ENCODE assay signal across 12 cellular contexts in genomic region chr9:123686131-123686848, GRCh38.
DNase-seq lines count a peak whose midpoint lies in the region; ATAC-seq, FAIRE-seq and TF ChIP-seq lines count a peak whose summit lies in the region.
"Had no signal": no experiment of that assay in that cellular context is flagged by ENCODE, and none has a peak within 500 bp of the region (broad histone marks: within the 10 kb centered on the region; RNA-seq: fewer than 3 reads in every experiment).

No MANE protein-coding gene starts in this region.

- TF ChIP-seq POLR2A in transverse colon (IDR thresholded peaks at IDR 0.05) = no peak

- TF ChIP-seq CTCF in astrocyte (IDR thresholded peaks at IDR 0.05; ENCODE audit: insufficient read depth, low read depth, low read length) = no peak
- TF ChIP-seq CTCF in transverse colon (IDR thresholded peaks at IDR 0.05) = no peak

- H3K79me2 ChIP-seq in astrocyte (ENCODE audit: insufficient read depth, low read length) = no peaks in the 10 kb centered on the region

- no peak for DNase-seq in stimulated activated naive CD8-positive, alpha-beta T cell treated with anti-CD3 and anti-CD28 coated beads, Interleukin-15, amount 100 ng/mL, for 72 hours
- DNase-seq in astrocyte (ENCODE audit: low read depth) (peak; percentile 48), left ventricle myocardium superior (no peak), transverse colon (peak; percentile 71), T-helper 17 cell (no peak), HAP-1 (ENCODE audit: low spot score in 2 of 2) (no peak)
- DNase-seq: activated naive CD4-positive, alpha-beta T cell treated with anti-CD3 and anti-CD28 coated beads for 36 hours; islet precursor cell; NCI-H345; posterior cingulate gyrus had no signal

- no peak overlapping the region for H3K4me3 Mint-ChIP-seq in stimulated activated naive CD8-positive, alpha-beta T cell treated with anti-CD3 and anti-CD28 coated beads, Interleukin-15, Interleukin-2, amounts not matched to agents 100 ng/mL and 50 ng/mL, for 24 hours
- no peak overlapping the region for H3K4me3 Mint-ChIP-seq in stimulated activated naive CD8-positive, alpha-beta T cell treated with anti-CD3 and anti-CD28 coated beads, Interleukin-15, amount 100 ng/mL, for 72 hours
- H3K4me3 Mint-ChIP-seq in astrocyte (ENCODE audit: unreplicated experiment) (no peak overlapping the region), T-helper 17 cell (no peak overlapping the region)
- H3K4me3 Mint-ChIP-seq: activated naive CD4-positive, alpha-beta T cell treated with anti-CD3 and anti-CD28 coated beads for 36 hours had no signal

- no peak overlapping the region for H3K27ac ChIP-seq in astrocyte (ENCODE audit: low read depth, low read length)
- H3K27ac ChIP-seq in transverse colon = peak overlapping the region; percentile 19 to 59 (median 55)

- 48 to 59% methylated on average over 5 of the region's 5 CpGs for WGBS in transverse colon (ENCODE audit: low coverage in 1 of 2), 2 donors

- H3K9me3 Mint-ChIP-seq in stimulated activated naive CD8-positive, alpha-beta T cell treated with anti-CD3 and anti-CD28 coated beads, Interleukin-15, Interleukin-2, amounts not matched to agents 100 ng/mL and 50 ng/mL, for 24 hours = no peaks in the 10 kb centered on the region
- no peaks in the 10 kb centered on the region for H3K9me3 Mint-ChIP-seq in stimulated activated naive CD8-positive, alpha-beta T cell treated with anti-CD3 and anti-CD28 coated beads, Interleukin-15, amount 100 ng/mL, for 72 hours
- peaks cover 8% of the 10 kb centered on the region for H3K9me3 Mint-ChIP-seq in astrocyte (ENCODE audit: unreplicated experiment)
- H3K9me3 Mint-ChIP-seq: activated naive CD4-positive, alpha-beta T cell treated with anti-CD3 and anti-CD28 coated beads for 36 hours had no signal

- peaks cover 60% of the 10 kb centered on the region for H3K4me1 Mint-ChIP-seq in stimulated activated naive CD8-positive, alpha-beta T cell treated with anti-CD3 and anti-CD28 coated beads, Interleukin-15, Interleukin-2, amounts not matched to agents 100 ng/mL and 50 ng/mL, for 24 hours (ENCODE audit: low read depth)
- peaks cover 53% of the 10 kb centered on the region for H3K4me1 Mint-ChIP-seq in stimulated activated naive CD8-positive, alpha-beta T cell treated with anti-CD3 and anti-CD28 coated beads, Interleukin-15, amount 100 ng/mL, for 72 hours
- peaks cover 10% of the 10 kb centered on the region for H3K4me1 Mint-ChIP-seq in astrocyte (ENCODE audit: low read depth, unreplicated experiment)
- peaks cover 15% of the 10 kb centered on the region for H3K4me1 Mint-ChIP-seq in T-helper 17 cell

- H3K4me1 ChIP-seq in astrocyte (ENCODE audit: insufficient read depth, low read length) (no peaks in the 10 kb centered on the region), transverse colon (peaks cover 14 to 35% (median 24%) of the 10 kb centered on the region in 4 donors), HAP-1 (no peaks in the 10 kb centered on the region)

- H3K4me3 ChIP-seq in astrocyte (ENCODE audit: insufficient read depth, low read depth, low read length) (no peak overlapping the region), transverse colon (no peak overlapping the region), HAP-1 (no peak overlapping the region)

- H3K9me3 ChIP-seq in astrocyte (ENCODE audit: insufficient read depth, low read depth, low read length) = no peaks in the 10 kb centered on the region
- no peaks in the 10 kb centered on the region for H3K9me3 ChIP-seq in transverse colon
- no peaks in the 10 kb centered on the region for H3K9me3 ChIP-seq in T-helper 17 cell (ENCODE audit: control insufficient read depth, low read length, poor library complexity, severe bottlenecking)
- no peaks in the 10 kb centered on the region for H3K9me3 ChIP-seq in HAP-1

- no peaks in the 10 kb centered on the region for H3K27me3 Mint-ChIP-seq in stimulated activated naive CD8-positive, alpha-beta T cell treated with anti-CD3 and anti-CD28 coated beads, Interleukin-15, Interleukin-2, amounts not matched to agents 100 ng/mL and 50 ng/mL, for 24 hours
- H3K27me3 Mint-ChIP-seq in stimulated activated naive CD8-positive, alpha-beta T cell treated with anti-CD3 and anti-CD28 coated beads, Interleukin-15, amount 100 ng/mL, for 72 hours = no peaks in the 10 kb centered on the region
- no peaks in the 10 kb centered on the region for H3K27me3 Mint-ChIP-seq in astrocyte (ENCODE audit: low read depth, unreplicated experiment)
- no peaks in the 10 kb centered on the region for H3K27me3 Mint-ChIP-seq in T-helper 17 cell

- no peak for FAIRE-seq in astrocyte (lab: Jason Lieb, UNC)

- no peaks in the 10 kb centered on the region for H3K36me3 ChIP-seq in astrocyte (ENCODE audit: insufficient read depth, low read length)
- no peaks in the 10 kb centered on the region for H3K36me3 ChIP-seq in transverse colon
- no peaks in the 10 kb centered on the region for H3K36me3 ChIP-seq in HAP-1 (replicated peaks)

- peaks cover 8% of the 10 kb centered on the region for H4K20me1 ChIP-seq in astrocyte (ENCODE audit: insufficient read depth, low read length)

- no peaks in the 10 kb centered on the region for H3K27me3 ChIP-seq in astrocyte (ENCODE audit: insufficient read depth, low read length)
- no peaks in the 10 kb centered on the region for H3K27me3 ChIP-seq in transverse colon
- H3K27me3 ChIP-seq in HAP-1 (ENCODE audit: low read depth) = peaks cover 3% of the 10 kb centered on the region; the same call in 1 of the 2 replicates

- in situ Hi-C loops in transverse colon (cut with MboI; ENCODE audit: low pct_ligation_motif_present in 1 of 4, low pct_unique_long_range_greater_than_20kb in 1 of 4, low sequenced_read_pairs in 3 of 4) (no loop called here), HAP-1 (cut with MboI; ENCODE audit: low sequenced_read_pairs) (no loop called here)

- no peak for TF ChIP-seq EP300 in transverse colon (IDR thresholded peaks at IDR 0.05; ENCODE audit: low read depth)

- H3K36me3 Mint-ChIP-seq in stimulated activated naive CD8-positive, alpha-beta T cell treated with anti-CD3 and anti-CD28 coated beads, Interleukin-15, Interleukin-2, amounts not matched to agents 100 ng/mL and 50 ng/mL, for 24 hours (ENCODE audit: low read depth) = peaks cover 19% of the 10 kb centered on the region
- H3K36me3 Mint-ChIP-seq in astrocyte (ENCODE audit: low read depth, unreplicated experiment) (peaks cover 3% of the 10 kb centered on the region), T-helper 17 cell (ENCODE audit: low read depth) (peaks cover 7% of the 10 kb centered on the region)

- ATAC-seq in stimulated activated naive CD8-positive, alpha-beta T cell treated with anti-CD3 and anti-CD28 coated beads, Interleukin-15, amount 100 ng/mL, for 72 hours = no peak
- ATAC-seq in left ventricle myocardium superior (peak; percentile 83), T-helper 17 cell (no peak), HG02885 (IDR thresholded peaks at IDR 0.05; ENCODE audit: poor library complexity, unreplicated experiment) (no peak)

- intact Hi-C loops in left ventricle myocardium superior (cut with micrococcal nuclease) = no loop called here
- intact Hi-C loops in transverse colon (cut with DNase I; ENCODE audit: low total_unique reads) = no loop called here

- no peak overlapping the region for H3K4me2 ChIP-seq in astrocyte (ENCODE audit: low read length)

- H2AFZ ChIP-seq in astrocyte (ENCODE audit: low read depth, low read length) = no peak overlapping the region

- peak overlapping the region; percentile 71 for H3K27ac Mint-ChIP-seq in stimulated activated naive CD8-positive, alpha-beta T cell treated with anti-CD3 and anti-CD28 coated beads, Interleukin-15, Interleukin-2, amounts not matched to agents 100 ng/mL and 50 ng/mL, for 24 hours
- no peak overlapping the region for H3K27ac Mint-ChIP-seq in stimulated activated naive CD8-positive, alpha-beta T cell treated with anti-CD3 and anti-CD28 coated beads, Interleukin-15, amount 100 ng/mL, for 72 hours
- H3K27ac Mint-ChIP-seq in astrocyte (ENCODE audit: unreplicated experiment) (no peak overlapping the region), T-helper 17 cell (no peak overlapping the region)

- no peak overlapping the region for H3K9ac ChIP-seq in astrocyte (ENCODE audit: low read length)

Comparison
In these comparisons a context has a peak if more than half of its experiments do, and no peak if none do; other contexts are left out.
1. DNase-seq: peak in astrocyte (single experiment) and transverse colon (single experiment); none in stimulated activated naive CD8-positive, alpha-beta T cell treated with anti-CD3 and anti-CD28 coated beads, Interleukin-15, amount 100 ng/mL, for 72 hours (0 of 2), left ventricle myocardium superior (single experiment), T-helper 17 cell (0 of 3) and HAP-1 (0 of 2).